2 cellular contexts compared by ENCODE assay signal in the genomic region with DNA sequence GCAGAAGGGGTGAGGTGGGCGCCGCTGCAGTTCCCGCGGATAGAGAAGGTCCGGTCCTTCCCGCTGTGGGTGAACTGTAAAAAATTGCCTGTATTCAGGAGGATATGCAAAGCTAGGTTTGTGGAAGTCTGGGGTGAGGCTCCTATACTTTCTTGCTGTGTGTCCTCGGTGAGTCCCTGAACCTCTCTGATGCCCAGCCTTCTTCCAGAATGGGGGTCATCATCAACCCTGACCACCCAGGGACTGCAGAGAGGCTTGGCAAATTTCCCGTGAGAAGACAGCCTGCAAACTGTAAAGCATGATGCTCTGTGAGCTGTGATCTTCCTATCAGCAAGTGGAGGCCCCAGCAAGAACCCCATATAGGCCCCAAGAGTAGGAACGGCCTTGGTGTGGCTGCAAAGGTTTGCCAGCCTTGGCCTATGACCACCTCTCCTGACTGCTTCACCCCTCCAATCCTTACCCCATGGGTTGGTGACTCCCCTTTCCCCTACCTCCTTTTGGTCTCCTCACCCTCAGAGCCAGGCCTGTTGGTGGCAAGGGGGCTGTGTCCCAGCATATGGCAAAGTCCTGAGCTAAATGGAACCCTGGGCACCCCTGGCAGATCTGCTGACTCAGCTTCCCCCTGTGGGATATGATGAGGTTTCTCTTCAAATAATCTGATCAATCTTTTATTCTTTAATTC.
TF ChIP-seq lines count a peak whose summit lies in the region.

No MANE protein-coding gene starts in this region.

TF ChIP-seq in SK-N-SH, 30 proteins besides CTCF, POLR2A, EP300 and RAD21 (continued from another document):
- TF ChIP-seq, protein P1, sequence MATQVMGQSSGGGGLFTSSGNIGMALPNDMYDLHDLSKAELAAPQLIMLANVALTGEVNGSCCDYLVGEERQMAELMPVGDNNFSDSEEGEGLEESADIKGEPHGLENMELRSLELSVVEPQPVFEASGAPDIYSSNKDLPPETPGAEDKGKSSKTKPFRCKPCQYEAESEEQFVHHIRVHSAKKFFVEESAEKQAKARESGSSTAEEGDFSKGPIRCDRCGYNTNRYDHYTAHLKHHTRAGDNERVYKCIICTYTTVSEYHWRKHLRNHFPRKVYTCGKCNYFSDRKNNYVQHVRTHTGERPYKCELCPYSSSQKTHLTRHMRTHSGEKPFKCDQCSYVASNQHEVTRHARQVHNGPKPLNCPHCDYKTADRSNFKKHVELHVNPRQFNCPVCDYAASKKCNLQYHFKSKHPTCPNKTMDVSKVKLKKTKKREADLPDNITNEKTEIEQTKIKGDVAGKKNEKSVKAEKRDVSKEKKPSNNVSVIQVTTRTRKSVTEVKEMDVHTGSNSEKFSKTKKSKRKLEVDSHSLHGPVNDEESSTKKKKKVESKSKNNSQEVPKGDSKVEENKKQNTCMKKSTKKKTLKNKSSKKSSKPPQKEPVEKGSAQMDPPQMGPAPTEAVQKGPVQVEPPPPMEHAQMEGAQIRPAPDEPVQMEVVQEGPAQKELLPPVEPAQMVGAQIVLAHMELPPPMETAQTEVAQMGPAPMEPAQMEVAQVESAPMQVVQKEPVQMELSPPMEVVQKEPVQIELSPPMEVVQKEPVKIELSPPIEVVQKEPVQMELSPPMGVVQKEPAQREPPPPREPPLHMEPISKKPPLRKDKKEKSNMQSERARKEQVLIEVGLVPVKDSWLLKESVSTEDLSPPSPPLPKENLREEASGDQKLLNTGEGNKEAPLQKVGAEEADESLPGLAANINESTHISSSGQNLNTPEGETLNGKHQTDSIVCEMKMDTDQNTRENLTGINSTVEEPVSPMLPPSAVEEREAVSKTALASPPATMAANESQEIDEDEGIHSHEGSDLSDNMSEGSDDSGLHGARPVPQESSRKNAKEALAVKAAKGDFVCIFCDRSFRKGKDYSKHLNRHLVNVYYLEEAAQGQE (IDR thresholded peaks at IDR 0.05; ENCODE audit: low read depth, low read length): no peak
- TF ChIP-seq EZH2phosphoT487 (IDR thresholded peaks at IDR 0.05; ENCODE audit: borderline replicate concordance, low read depth) (no peak), MXI1 (IDR thresholded peaks at IDR 0.05; ENCODE audit: low read depth, low read length) (no peak), FOXM1 (IDR thresholded peaks at IDR 0.05; ENCODE audit: low read depth) (no peak), FOXJ3 (CRISPR knock-in tag; IDR thresholded peaks at IDR 0.05) (no peak), NFIC (IDR thresholded peaks at IDR 0.05; ENCODE audit: borderline replicate concordance) (no peak)
- TF ChIP-seq, protein P2, sequence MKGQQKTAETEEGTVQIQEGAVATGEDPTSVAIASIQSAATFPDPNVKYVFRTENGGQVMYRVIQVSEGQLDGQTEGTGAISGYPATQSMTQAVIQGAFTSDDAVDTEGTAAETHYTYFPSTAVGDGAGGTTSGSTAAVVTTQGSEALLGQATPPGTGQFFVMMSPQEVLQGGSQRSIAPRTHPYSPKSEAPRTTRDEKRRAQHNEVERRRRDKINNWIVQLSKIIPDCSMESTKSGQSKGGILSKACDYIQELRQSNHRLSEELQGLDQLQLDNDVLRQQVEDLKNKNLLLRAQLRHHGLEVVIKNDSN (IDR thresholded peaks at IDR 0.05; ENCODE audit: borderline replicate concordance, low read depth): no peak

TF ChIP-seq in SK-N-SH treated with all-trans-retinoic acid at 6 μM for 48 hours, 23 proteins besides CTCF, POLR2A, EP300 and RAD21 (continued from another document):
- TF ChIP-seq, protein P3, sequence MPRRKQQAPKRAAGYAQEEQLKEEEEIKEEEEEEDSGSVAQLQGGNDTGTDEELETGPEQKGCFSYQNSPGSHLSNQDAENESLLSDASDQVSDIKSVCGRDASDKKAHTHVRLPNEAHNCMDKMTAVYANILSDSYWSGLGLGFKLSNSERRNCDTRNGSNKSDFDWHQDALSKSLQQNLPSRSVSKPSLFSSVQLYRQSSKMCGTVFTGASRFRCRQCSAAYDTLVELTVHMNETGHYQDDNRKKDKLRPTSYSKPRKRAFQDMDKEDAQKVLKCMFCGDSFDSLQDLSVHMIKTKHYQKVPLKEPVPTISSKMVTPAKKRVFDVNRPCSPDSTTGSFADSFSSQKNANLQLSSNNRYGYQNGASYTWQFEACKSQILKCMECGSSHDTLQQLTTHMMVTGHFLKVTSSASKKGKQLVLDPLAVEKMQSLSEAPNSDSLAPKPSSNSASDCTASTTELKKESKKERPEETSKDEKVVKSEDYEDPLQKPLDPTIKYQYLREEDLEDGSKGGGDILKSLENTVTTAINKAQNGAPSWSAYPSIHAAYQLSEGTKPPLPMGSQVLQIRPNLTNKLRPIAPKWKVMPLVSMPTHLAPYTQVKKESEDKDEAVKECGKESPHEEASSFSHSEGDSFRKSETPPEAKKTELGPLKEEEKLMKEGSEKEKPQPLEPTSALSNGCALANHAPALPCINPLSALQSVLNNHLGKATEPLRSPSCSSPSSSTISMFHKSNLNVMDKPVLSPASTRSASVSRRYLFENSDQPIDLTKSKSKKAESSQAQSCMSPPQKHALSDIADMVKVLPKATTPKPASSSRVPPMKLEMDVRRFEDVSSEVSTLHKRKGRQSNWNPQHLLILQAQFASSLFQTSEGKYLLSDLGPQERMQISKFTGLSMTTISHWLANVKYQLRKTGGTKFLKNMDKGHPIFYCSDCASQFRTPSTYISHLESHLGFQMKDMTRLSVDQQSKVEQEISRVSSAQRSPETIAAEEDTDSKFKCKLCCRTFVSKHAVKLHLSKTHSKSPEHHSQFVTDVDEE (CRISPR knock-in tag; IDR thresholded peaks at IDR 0.05): no peak
- TF ChIP-seq, protein P4, sequence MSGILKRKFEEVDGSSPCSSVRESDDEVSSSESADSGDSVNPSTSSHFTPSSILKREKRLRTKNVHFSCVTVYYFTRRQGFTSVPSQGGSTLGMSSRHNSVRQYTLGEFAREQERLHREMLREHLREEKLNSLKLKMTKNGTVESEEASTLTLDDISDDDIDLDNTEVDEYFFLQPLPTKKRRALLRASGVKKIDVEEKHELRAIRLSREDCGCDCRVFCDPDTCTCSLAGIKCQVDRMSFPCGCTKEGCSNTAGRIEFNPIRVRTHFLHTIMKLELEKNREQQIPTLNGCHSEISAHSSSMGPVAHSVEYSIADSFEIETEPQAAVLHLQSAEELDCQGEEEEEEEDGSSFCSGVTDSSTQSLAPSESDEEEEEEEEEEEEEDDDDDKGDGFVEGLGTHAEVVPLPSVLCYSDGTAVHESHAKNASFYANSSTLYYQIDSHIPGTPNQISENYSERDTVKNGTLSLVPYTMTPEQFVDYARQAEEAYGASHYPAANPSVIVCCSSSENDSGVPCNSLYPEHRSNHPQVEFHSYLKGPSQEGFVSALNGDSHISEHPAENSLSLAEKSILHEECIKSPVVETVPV (CRISPR knock-in tag; IDR thresholded peaks at IDR 0.05): no peak
- no peak for TF ChIP-seq ARNTL (CRISPR knock-in tag; IDR thresholded peaks at IDR 0.05; ENCODE audit: borderline replicate concordance, low read depth)
- no peak for TF ChIP-seq RARB (CRISPR knock-in tag; IDR thresholded peaks at IDR 0.05)
- TF ChIP-seq BACH2 (CRISPR knock-in tag; IDR thresholded peaks at IDR 0.05; ENCODE audit: borderline replicate concordance): no peak
- TF ChIP-seq ZFP30 (CRISPR knock-in tag; IDR thresholded peaks at IDR 0.05): no peak
- TF ChIP-seq ISL1 (CRISPR knock-in tag; IDR thresholded peaks at IDR 0.05): no peak
